In genomic region chr9:28093141-28093540, GRCh38 we compare ENCODE assay signal across 17 cellular contexts.
"Had no signal": no experiment of that assay in that cellular context is flagged by ENCODE, and none has a peak within 500 bp of the region (broad histone marks: within the 10 kb centered on the region; RNA-seq: fewer than 3 reads in every experiment).

No MANE protein-coding gene starts in this region.

- DNase-seq: activated CD4-positive, alpha-beta T cell treated with anti-CD3 and anti-CD28 coated beads for 36 hours; activated CD8-positive, alpha-beta memory T cell treated with anti-CD3 and anti-CD28 coated beads for 24 hours; activated naive CD4-positive, alpha-beta T cell treated with Interleukin-2 at 50 U/mL for 16 hours; esophagus squamous epithelium; foreskin fibroblast; head of caudate nucleus; kidney; ovary; stimulated activated CD4-positive, alpha-beta T cell treated with anti-CD3 and anti-CD28 coated beads, Interleukin-4, amount 100 ng/mL, for 4 hours; stimulated activated naive CD8-positive, alpha-beta T cell treated with anti-CD3 and anti-CD28 coated beads, Interleukin-15, amount 100 ng/mL, for 72 hours; T1000; WERI-Rb-1 had no signal

- H3K4me1 Mint-ChIP-seq: activated CD4-positive, alpha-beta T cell treated with anti-CD3 and anti-CD28 coated beads for 36 hours; stimulated activated naive CD8-positive, alpha-beta T cell treated with anti-CD3 and anti-CD28 coated beads, Interleukin-15, amount 100 ng/mL, for 72 hours had no signal

- H3K4me3 ChIP-seq: cardiac muscle cell, esophagus squamous epithelium, ovary, thoracic aorta had no signal

- H3K9me3 Mint-ChIP-seq: stimulated activated naive CD8-positive, alpha-beta T cell treated with anti-CD3 and anti-CD28 coated beads, Interleukin-15, amount 100 ng/mL, for 72 hours had no signal

- FAIRE-seq: colon, kidney, urothelium cell line had no signal

- H3K4me3 Mint-ChIP-seq: activated CD4-positive, alpha-beta T cell treated with anti-CD3 and anti-CD28 coated beads for 36 hours; neural crest cell; stimulated activated naive CD8-positive, alpha-beta T cell treated with anti-CD3 and anti-CD28 coated beads, Interleukin-15, amount 100 ng/mL, for 72 hours had no signal

- H3K27ac Mint-ChIP-seq: activated CD4-positive, alpha-beta T cell treated with anti-CD3 and anti-CD28 coated beads for 36 hours; stimulated activated naive CD8-positive, alpha-beta T cell treated with anti-CD3 and anti-CD28 coated beads, Interleukin-15, amount 100 ng/mL, for 72 hours had no signal

- H3K4me1 ChIP-seq: esophagus squamous epithelium had no signal

- H3K9me3 ChIP-seq: esophagus squamous epithelium, ovary, thoracic aorta had no signal

- H3K36me3 ChIP-seq: cardiac muscle cell, esophagus squamous epithelium, ovary, thoracic aorta, WERI-Rb-1 had no signal

- ATAC-seq: activated CD4-positive, alpha-beta T cell treated with anti-CD3 and anti-CD28 coated beads for 36 hours; stimulated activated naive CD8-positive, alpha-beta T cell treated with anti-CD3 and anti-CD28 coated beads, Interleukin-15, amount 100 ng/mL, for 72 hours had no signal

- H3K27ac ChIP-seq: cardiac muscle cell, esophagus squamous epithelium, ovary, thoracic aorta, WERI-Rb-1 had no signal

- H3K27me3 Mint-ChIP-seq: activated CD4-positive, alpha-beta T cell treated with anti-CD3 and anti-CD28 coated beads for 36 hours; stimulated activated naive CD8-positive, alpha-beta T cell treated with anti-CD3 and anti-CD28 coated beads, Interleukin-15, amount 100 ng/mL, for 72 hours had no signal

- H3K27me3 ChIP-seq: cardiac muscle cell, esophagus squamous epithelium, ovary had no signal
